8 cellular contexts compared by ENCODE assay signal in the genomic region with DNA sequence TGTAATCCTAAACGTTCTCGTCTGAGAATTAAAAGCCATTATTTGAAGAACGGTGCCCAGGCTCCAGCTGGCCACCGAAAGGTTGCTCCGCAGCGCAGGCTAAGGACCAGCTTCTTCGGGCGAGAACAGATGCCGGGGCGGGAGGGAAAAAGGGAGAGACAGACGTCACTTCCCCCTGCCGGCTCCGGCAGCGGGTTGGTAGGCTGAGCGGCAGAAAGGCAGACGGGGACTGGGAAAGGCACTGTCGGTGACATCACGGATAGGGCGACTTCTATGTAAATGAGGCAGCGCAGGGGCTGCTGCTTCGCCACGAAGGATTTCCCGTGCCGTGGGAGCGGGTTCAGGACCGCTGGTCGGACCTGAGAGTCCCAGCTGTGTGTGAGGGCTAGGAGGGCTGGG.
A peak's percentile ranks its signal among the peaks of the same experiment; 100 is the strongest.
DNase-seq lines count a peak whose midpoint lies in the region; ATAC-seq and TF ChIP-seq lines count a peak whose summit lies in the region.
"Not testable (repeated sequence)": the region's sequence is repeated elsewhere in the genome, so short reads cannot be mapped to it uniquely, and the experiment has no call there.

No MANE protein-coding gene starts in this region.

- H3K27ac ChIP-seq in C4-2B (peak overlapping the region; percentile 73), mesenchymal stem cell (ENCODE audit: low read length, poor library complexity, severe bottlenecking) (peak overlapping the region; percentile 45)
- H3K27ac ChIP-seq in Panc1 (ENCODE audit: low read length): not testable (repeated sequence)
- peak overlapping the region; percentile 86 for H3K27ac ChIP-seq in effector memory CD4-positive, alpha-beta T cell (ENCODE audit: insufficient read depth, low read length, poor library complexity, severe bottlenecking)

- not testable (repeated sequence) for H4K8ac ChIP-seq in mesenchymal stem cell (ENCODE audit: low read length)

- not testable (repeated sequence) for H3K14ac ChIP-seq in mesenchymal stem cell (ENCODE audit: low read length in 2 of 2)

- H3K9me3 ChIP-seq in Panc1 (ENCODE audit: control insufficient read depth, insufficient read depth, low read depth, low read length); effector memory CD4-positive, alpha-beta T cell (ENCODE audit: control insufficient read depth, low read length); mesenchymal stem cell (ENCODE audit: control insufficient read depth, low read length): not testable (repeated sequence)

- H3K27me3 ChIP-seq in Panc1 (ENCODE audit: control insufficient read depth, insufficient read depth, low read length); effector memory CD4-positive, alpha-beta T cell (replicated peaks; ENCODE audit: control insufficient read depth, insufficient read depth, low read length, poor library complexity, severe bottlenecking); mesenchymal stem cell (ENCODE audit: control insufficient read depth in 1 of 2, insufficient read depth in 1 of 2, low read length in 2 of 2): not testable (repeated sequence)

- not testable (repeated sequence) for BruUV-seq in Panc1 (replicated peaks; lab: Mats Ljungman, UMichigan)

- not testable (repeated sequence) for H2BK120ac ChIP-seq in mesenchymal stem cell (ENCODE audit: low read depth, low read length)

- H3K4ac ChIP-seq in mesenchymal stem cell (ENCODE audit: low read depth in 1 of 2, low read length in 2 of 2): not testable (repeated sequence)

- not testable (repeated sequence) for H3K18ac ChIP-seq in mesenchymal stem cell (ENCODE audit: low read depth in 1 of 2, low read length in 2 of 2)

- H2BK5ac ChIP-seq in mesenchymal stem cell (ENCODE audit: low read depth, low read length, poor library complexity, severe bottlenecking): not testable (repeated sequence)

- peak; percentile 50 for DNase-seq in KG1 (lab: John Stamatoyannopoulos, UW)
- not testable (repeated sequence) for DNase-seq in Panc1 (ENCODE audit: low read depth, low spot score)
- DNase-seq in activated CD8-positive, alpha-beta memory T cell treated with anti-CD3 and anti-CD28 coated beads, Interleukin-2, amount 50 U/mL, for 4 hours: peak; percentile 76
- DNase-seq in effector memory CD4-positive, alpha-beta T cell: peak; percentile 72 to 81 (median 80)
- DNase-seq in mesenchymal stem cell: peak; percentile 86
- peak; percentile 69 to 86 for DNase-seq in stimulated activated CD4-positive, alpha-beta T cell treated with anti-CD3 and anti-CD28 coated beads, Interleukin-4, amount 100 ng/mL, for 4 hours

- CTCF ChIA-PET in Panc1 (lab: Charles Lee): not testable (repeated sequence)

- not testable (repeated sequence) for H2BK12ac ChIP-seq in mesenchymal stem cell (ENCODE audit: low read length in 2 of 2)

- not testable (repeated sequence) for H2BK15ac ChIP-seq in mesenchymal stem cell (ENCODE audit: low read depth, poor library complexity, severe bottlenecking)

- H3K36me3 ChIP-seq in Panc1 (ENCODE audit: control insufficient read depth, insufficient read depth, low read length); effector memory CD4-positive, alpha-beta T cell (ENCODE audit: control insufficient read depth, insufficient read depth, low read length); mesenchymal stem cell (ENCODE audit: control insufficient read depth in 1 of 2, insufficient read depth in 2 of 2, low read depth in 1 of 2, low read length in 2 of 2): not testable (repeated sequence)

- POLR2A ChIA-PET in Panc1 (lab: Charles Lee): interaction anchor here (0.6 to 1.9 kb wide), 3 partner anchors 11 to 380 kb away, joined by 3 to 33 read pairs (median 3); a partner anchor contains a TSS

- TF ChIP-seq CTCF in C4-2B (conservative IDR thresholded peaks at IDR 0.05); Panc1 (IDR thresholded peaks at IDR 0.05): not testable (repeated sequence)

- not testable (repeated sequence) for H3K23ac ChIP-seq in mesenchymal stem cell (ENCODE audit: low read length in 2 of 2)

- H3K4me1 ChIP-seq in Panc1 (ENCODE audit: control insufficient read depth, insufficient read depth, low read length); effector memory CD4-positive, alpha-beta T cell (ENCODE audit: control insufficient read depth, insufficient read depth, low read length, poor library complexity, severe bottlenecking); mesenchymal stem cell (ENCODE audit: control insufficient read depth, insufficient read depth, low read depth, low read length): not testable (repeated sequence)

- intact Hi-C loops in Panc1 (cut with micrococcal nuclease; ENCODE audit: unreplicated experiment): not testable (repeated sequence)

- H3K4me3 ChIP-seq in Panc1 (ENCODE audit: low read depth in 2 of 2, low read length in 2 of 2) (peak overlapping the region; percentile 29 to 34), mesenchymal stem cell (ENCODE audit: insufficient read depth in 1 of 2, low read depth in 1 of 2, low read length in 2 of 2) (peak overlapping the region in 1 of 2 experiments; percentile 63)
- H3K4me3 ChIP-seq in effector memory CD4-positive, alpha-beta T cell (ENCODE audit: insufficient read depth, low read depth, low read length, poor library complexity, severe bottlenecking): not testable (repeated sequence)

- not testable (repeated sequence) for H4K91ac ChIP-seq in mesenchymal stem cell (ENCODE audit: low read length)

- ATAC-seq in GM21515 (IDR thresholded peaks at IDR 0.05; ENCODE audit: unreplicated experiment): peak; percentile 53
- ATAC-seq in Panc1: peak; percentile 75

- H2AFZ ChIP-seq in mesenchymal stem cell (ENCODE audit: low read depth, low read length): not testable (repeated sequence)

- H2AK5ac ChIP-seq in mesenchymal stem cell (ENCODE audit: low read length, severe bottlenecking): not testable (repeated sequence)

- H3K9ac ChIP-seq in mesenchymal stem cell (ENCODE audit: low read length): peak overlapping the region; percentile 66

- in situ Hi-C loops in Panc1 (cut with HindIII; ENCODE audit: low pct_unique_long_range_greater_than_20kb, low sequenced_read_pairs): not testable (repeated sequence)

- not testable (repeated sequence) for H3K4me2 ChIP-seq in mesenchymal stem cell (ENCODE audit: low read length, poor library complexity, severe bottlenecking)

- H3K79me1 ChIP-seq in mesenchymal stem cell (replicated peaks; ENCODE audit: low read length, poor library complexity, severe bottlenecking): not testable (repeated sequence)

- 0% methylated on average over 4 of the region's 27 CpGs for WGBS in mesenchymal stem cell
